Comparison of ENCODE assay signal across 8 cellular contexts in the genomic region with DNA sequence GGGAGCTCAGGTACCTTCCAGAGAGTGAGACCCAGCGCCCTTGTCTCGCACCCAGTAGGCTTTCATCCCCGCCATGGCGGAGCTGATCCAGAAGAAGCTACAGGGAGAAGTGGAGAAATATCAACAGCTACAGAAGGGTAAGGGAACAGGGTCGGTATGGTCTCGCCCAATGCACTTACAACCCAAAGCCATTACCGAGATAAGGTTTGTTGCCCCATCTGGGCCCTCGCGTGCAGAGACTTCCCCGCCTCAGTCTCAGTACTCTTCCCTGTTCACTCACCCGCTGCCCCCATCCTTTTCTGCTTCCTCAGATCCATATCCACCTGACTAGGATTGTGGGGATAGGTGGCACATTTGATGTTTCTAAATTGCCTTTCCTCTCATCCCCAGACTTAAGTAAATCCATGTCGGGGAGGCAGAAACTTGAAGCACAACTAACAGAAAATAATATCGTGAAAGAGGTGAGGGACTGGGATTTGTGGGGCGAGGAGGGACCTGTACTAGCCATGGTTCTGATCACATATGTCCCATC. TPM values are rescaled to one million over a fixed set of nuclear protein-coding genes. Genes with fewer than 3 reads are reported as not detected.
DNase-seq lines count a peak whose midpoint lies in the region; ATAC-seq and TF ChIP-seq lines count a peak whose summit lies in the region.

No MANE protein-coding gene starts in this region.

- TF ChIP-seq POLR2A in ovary (IDR thresholded peaks at IDR 0.05), result no peak

- peaks cover 26% of the 10 kb centered on the region for H3K4me1 Mint-ChIP-seq in activated CD4-positive, alpha-beta T cell treated with anti-CD3 and anti-CD28 coated beads, Interleukin-2, amount 10 ng/mL, durations not matched to agents 24 days and 14 days

- H3K27ac Mint-ChIP-seq in activated CD4-positive, alpha-beta T cell treated with anti-CD3 and anti-CD28 coated beads, Interleukin-2, amount 10 ng/mL, durations not matched to agents 24 days and 14 days, result peak overlapping the region; percentile 95

- H3K9me2 ChIP-seq in OCI-LY1 (ENCODE audit: low read depth, low read length), result no peaks in the 10 kb centered on the region

- peak overlapping the region; percentile 100 for H3K4me3 Mint-ChIP-seq in activated CD4-positive, alpha-beta T cell treated with anti-CD3 and anti-CD28 coated beads, Interleukin-2, amount 10 ng/mL, durations not matched to agents 24 days and 14 days

- peak overlapping the region; percentile 89 for H3K4me2 ChIP-seq in OCI-LY1 (ENCODE audit: low read length)

- H3K36me3 Mint-ChIP-seq in activated CD4-positive, alpha-beta T cell treated with anti-CD3 and anti-CD28 coated beads, Interleukin-2, amount 10 ng/mL, durations not matched to agents 24 days and 14 days (ENCODE audit: low read depth), result peaks cover 61% of the 10 kb centered on the region

- intact Hi-C loops in activated CD4-positive, alpha-beta T cell treated with anti-CD3 and anti-CD28 coated beads, Interleukin-2, amount 10 ng/mL, durations not matched to agents 24 days and 14 days (cut with micrococcal nuclease), result loop anchor here (1.0 to 10.0 kb wide), 7 partner anchors 9 to 1095 kb away; a partner anchor contains a TSS
- intact Hi-C loops in ovary (cut with DNase I), result loop anchor here in 2 of 4 donors (10.0 kb wide), 2 partner anchors 125 to 1345 kb away; a partner anchor contains a TSS

- ATAC-seq in GM21786 (IDR thresholded peaks at IDR 0.05; ENCODE audit: unreplicated experiment) (no peak), HG02981 (IDR thresholded peaks at IDR 0.05; ENCODE audit: unreplicated experiment) (no peak)

- DNase-seq in activated CD4-positive, alpha-beta T cell treated with anti-CD3 and anti-CD28 coated beads, Interleukin-2, amount 10 ng/mL, durations not matched to agents 24 days and 14 days, result no peak
- DNase-seq in activated CD4-positive, alpha-beta T cell treated with anti-CD3 and anti-CD28 coated beads, Interleukin-2, amount 50 U/mL, for 4 hours, result no peak
- DNase-seq in epithelial cell of esophagus (ENCODE audit: low read depth) (no peak), ovary (no peak), anterior cingulate cortex (lab: John Stamatoyannopoulos, UW) (no peak)

- H3K27me3 Mint-ChIP-seq in activated CD4-positive, alpha-beta T cell treated with anti-CD3 and anti-CD28 coated beads, Interleukin-2, amount 10 ng/mL, durations not matched to agents 24 days and 14 days, result no peaks in the 10 kb centered on the region

- no peak for TF ChIP-seq EP300 in ovary (IDR thresholded peaks at IDR 0.05)

- H3K36me3 ChIP-seq in OCI-LY1 (ENCODE audit: insufficient read depth, low read length) (peaks cover 49% of the 10 kb centered on the region), ovary (no peaks in the 10 kb centered on the region)

- H4K20me1 ChIP-seq in OCI-LY1 (ENCODE audit: insufficient read depth, low read length), result no peaks in the 10 kb centered on the region

- H3K9ac ChIP-seq in OCI-LY1 (ENCODE audit: low read length), result peak overlapping the region; percentile 95

- no peaks in the 10 kb centered on the region for H3K9me3 Mint-ChIP-seq in activated CD4-positive, alpha-beta T cell treated with anti-CD3 and anti-CD28 coated beads, Interleukin-2, amount 10 ng/mL, durations not matched to agents 24 days and 14 days

- WGBS in ovary, 3 donors, result 1 to 6% (median 2%) methylated on average over 14 of the region's 14 CpGs

- H3K27me3 ChIP-seq in OCI-LY1 (ENCODE audit: insufficient read depth, low read length) (no peaks in the 10 kb centered on the region), ovary (no peaks in the 10 kb centered on the region)

- H3K4me1 ChIP-seq in OCI-LY1 (ENCODE audit: insufficient read depth, low read length, severe bottlenecking), result peaks cover 24% of the 10 kb centered on the region
- peaks cover 6% of the 10 kb centered on the region for H3K4me1 ChIP-seq in ovary (ENCODE audit: insufficient read depth)

- TF ChIP-seq CTCF in OCI-LY1 (IDR thresholded peaks at IDR 0.05; ENCODE audit: low read length), result no peak
- TF ChIP-seq CTCF in epithelial cell of esophagus (IDR thresholded peaks at IDR 0.05; ENCODE audit: insufficient read depth, low read depth, low read length, missing control alignments), result no peak
- TF ChIP-seq CTCF in ovary (IDR thresholded peaks at IDR 0.05), result no peak

- H3F3A ChIP-seq in OCI-LY1 (ENCODE audit: insufficient read depth, low read length), result no peaks in the 10 kb centered on the region

- H3K4me3 ChIP-seq in OCI-LY1 (ENCODE audit: low read depth, low read length, poor library complexity, severe bottlenecking) (peak overlapping the region; percentile 98), epithelial cell of esophagus (ENCODE audit: low read length) (peak overlapping the region; percentile 97), ovary (peak overlapping the region; percentile 88)

- no peak overlapping the region for H2AFZ ChIP-seq in OCI-LY1 (ENCODE audit: low read length)

- H3K27ac ChIP-seq in OCI-LY1 (ENCODE audit: low read depth, low read length, poor library complexity, severe bottlenecking) (peak overlapping the region; percentile 34), ovary (peak overlapping the region in 1 of 2 donors; percentile 69)

- H3K79me2 ChIP-seq in OCI-LY1 (ENCODE audit: insufficient read depth, low read length), result peaks cover 17% of the 10 kb centered on the region

- H3K9me3 ChIP-seq in OCI-LY1 (ENCODE audit: low read length), result no peaks in the 10 kb centered on the region
- no peaks in the 10 kb centered on the region for H3K9me3 ChIP-seq in ovary

RNA-seq across cellular contexts. Expression of a gene that starts 0.4 kb away (rescaled TPM):
- total RNA-seq in activated CD4-positive, alpha-beta T cell treated with anti-CD3 and anti-CD28 coated beads, Interleukin-2, amount 10 ng/mL, durations not matched to agents 24 days and 14 days, result 114 and 132 TPM in 2 replicates
- total RNA-seq in ovary, result 10 to 100 TPM in 6 of 7 donors, 1 to 10 TPM in 1; 9.8 to 46.8 (median 42.0) TPM
- 10 to 100 TPM; 80.3 to 83.0 TPM for polyA plus RNA-seq in ovary

RNA-seq across cellular contexts. Expression of a gene that starts 0.8 kb away (rescaled TPM):
- total RNA-seq in activated CD4-positive, alpha-beta T cell treated with anti-CD3 and anti-CD28 coated beads, Interleukin-2, amount 10 ng/mL, durations not matched to agents 24 days and 14 days, result 106 and 120 TPM in 2 replicates
- 10 to 100 TPM; 29.1 to 58.5 (median 35.0) TPM for total RNA-seq in ovary
- polyA plus RNA-seq in ovary, result 10 to 100 TPM; 25.5 to 27.0 TPM

RNA-seq across cellular contexts. Expression of a gene that starts 8.9 kb away (rescaled TPM):
- 27.3 and 28.4 TPM in 2 replicates for total RNA-seq in activated CD4-positive, alpha-beta T cell treated with anti-CD3 and anti-CD28 coated beads, Interleukin-2, amount 10 ng/mL, durations not matched to agents 24 days and 14 days
- 10 to 100 TPM; 41.4 to 82.0 (median 64.9) TPM for total RNA-seq in ovary
- polyA plus RNA-seq in ovary, result 10 to 100 TPM; 26.9 to 66.0 TPM

RNA-seq across cellular contexts. Expression of a gene that starts 12.9 kb away (rescaled TPM):
- total RNA-seq in activated CD4-positive, alpha-beta T cell treated with anti-CD3 and anti-CD28 coated beads, Interleukin-2, amount 10 ng/mL, durations not matched to agents 24 days and 14 days, result 4.1 and 4.6 TPM in 2 replicates
- total RNA-seq in ovary, result 10 to 100 TPM in 2 of 7 donors, 1 to 10 TPM in 5; 4.3 to 10.6 (median 6.9) TPM
- polyA plus RNA-seq in ovary, result 1 to 10 TPM; 2.7 to 7.4 TPM

RNA-seq across cellular contexts. Expression of a gene that starts 18.0 kb away (rescaled TPM):
- 3,200 and 3,212 TPM in 2 replicates for total RNA-seq in activated CD4-positive, alpha-beta T cell treated with anti-CD3 and anti-CD28 coated beads, Interleukin-2, amount 10 ng/mL, durations not matched to agents 24 days and 14 days
- 1,000 to 10,000 TPM; 4,177 to 8,845 (median 4,854) TPM for total RNA-seq in ovary
- over 10,000 TPM in 1 of 2 donors, 1,000 to 10,000 TPM in 1; 6,405 to 11,953 TPM for polyA plus RNA-seq in ovary
